ENCODE assay signal across 20 cellular contexts in the genomic region with DNA sequence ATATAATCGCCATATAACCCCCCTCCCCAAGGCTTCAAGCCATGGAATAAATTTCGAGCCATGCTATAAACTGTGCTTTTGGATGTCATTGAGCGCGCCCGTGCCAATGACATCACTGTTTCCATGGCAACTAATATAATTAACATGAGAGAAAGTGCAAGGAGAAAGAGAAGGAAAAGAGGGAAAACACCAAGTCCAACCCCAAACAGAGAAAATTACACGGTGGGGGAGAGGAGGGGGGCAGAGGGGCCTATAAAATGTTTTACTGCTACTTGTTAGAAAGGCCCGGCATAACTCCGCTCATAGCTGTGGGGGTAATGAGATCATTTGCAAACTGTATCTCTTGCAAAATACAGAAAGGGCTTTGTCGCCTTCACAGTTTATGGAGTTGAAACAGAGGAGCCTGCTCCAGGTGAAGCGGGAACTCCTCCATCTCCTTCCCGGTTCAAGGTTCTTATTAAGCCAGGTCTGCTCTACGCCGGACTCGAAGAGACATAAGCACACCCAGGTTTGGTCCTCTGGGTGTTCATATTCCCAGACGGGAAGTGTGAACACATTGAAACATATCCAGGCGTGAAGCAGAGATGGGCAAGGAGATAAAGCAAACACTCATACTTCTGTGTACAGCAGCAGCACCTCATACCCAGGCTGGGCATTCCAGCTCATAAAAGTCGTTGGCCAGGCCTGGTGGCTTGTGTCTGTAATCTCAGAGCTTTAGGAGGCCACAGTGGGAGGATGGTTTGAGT.
DNase-seq lines count a peak whose midpoint lies in the region; ATAC-seq and TF ChIP-seq lines count a peak whose summit lies in the region.
"Had no signal": no experiment of that assay in that cellular context is flagged by ENCODE, and none has a peak within 500 bp of the region (broad histone marks: within the 10 kb centered on the region; RNA-seq: fewer than 3 reads in every experiment).

No MANE protein-coding gene starts in this region.

- H3K4me3 ChIP-seq in PC-3 (ENCODE audit: low read length) (no peak overlapping the region), fibroblast of mammary gland (ENCODE audit: control insufficient read depth, low read depth, low read length) (no peak overlapping the region)
- H3K4me3 ChIP-seq: MG63, right atrium auricular region, stomach had no signal

- H4K20me1 ChIP-seq in PC-3 (ENCODE audit: low read length), result no peaks in the 10 kb centered on the region

- POLR2A ChIA-PET in PC-3 (lab: Charles Lee; ENCODE audit: unreplicated experiment), result no interaction called here

- no peaks in the 10 kb centered on the region for H3K79me2 ChIP-seq in PC-3 (ENCODE audit: low read length)

- H3F3A ChIP-seq in PC-3 (ENCODE audit: low read length, unreplicated experiment), result peaks cover 3% of the 10 kb centered on the region

- H3K27me3 ChIP-seq in PC-3 (ENCODE audit: low read length), result no peaks in the 10 kb centered on the region
- H3K27me3 ChIP-seq: brain microvascular endothelial cell, MG63, right atrium auricular region, stomach had no signal

- H3K4me2 ChIP-seq in PC-3 (ENCODE audit: low read length), result no peak overlapping the region

- TF ChIP-seq CTCF in PC-3 (conservative IDR thresholded peaks at IDR 0.05; ENCODE audit: low read depth, low read length) (no peak), fibroblast of mammary gland (conservative IDR thresholded peaks at IDR 0.05; ENCODE audit: control insufficient read depth, insufficient read depth, low read depth, low read length) (no peak)

- ATAC-seq in PC-3, result no peak; the same call in 1 of the 2 replicates
- no peak for ATAC-seq in GM21576 (IDR thresholded peaks at IDR 0.05; ENCODE audit: unreplicated experiment)
- ATAC-seq in GM21619 (IDR thresholded peaks at IDR 0.05; ENCODE audit: unreplicated experiment), result no peak

- H2AFZ ChIP-seq in PC-3 (ENCODE audit: low read length), result no peak overlapping the region

- H3K27ac ChIP-seq in PC-3 (ENCODE audit: low read length), result no peak overlapping the region
- H3K27ac ChIP-seq: brain microvascular endothelial cell, C4-2B, neutrophil, right atrium auricular region, stomach had no signal

- H3K9me2 ChIP-seq in PC-3 (replicated peaks; ENCODE audit: low read length), result no peaks in the 10 kb centered on the region

- peaks cover 24% of the 10 kb centered on the region for H3K4me1 ChIP-seq in PC-3 (ENCODE audit: insufficient read depth, low read length)

- H3K36me3 ChIP-seq in PC-3 (ENCODE audit: low read depth, low read length), result no peaks in the 10 kb centered on the region
- H3K36me3 ChIP-seq: brain microvascular endothelial cell, MG63, neutrophil, right atrium auricular region, stomach had no signal

- H3K9me3 ChIP-seq in PC-3 (ENCODE audit: low read length), result no peaks in the 10 kb centered on the region
- H3K9me3 ChIP-seq: MG63, neutrophil, right atrium auricular region, stomach had no signal

- CTCF ChIA-PET in PC-3 (lab: Charles Lee), result no interaction called here

- H3K9ac ChIP-seq in PC-3 (ENCODE audit: low read length), result no peak overlapping the region

- BruUV-seq in PC-3 (replicated peaks; lab: Mats Ljungman, UMichigan), result no TSS peak

- intact Hi-C loops in PC-3 (cut with micrococcal nuclease), result no loop called here
- intact Hi-C loops in posterior vena cava (cut with DNase I), result loop anchor here in 1 of 2 donors (10.0 kb wide), 1 partner anchor 135 kb away; no protein-coding TSS in a partner anchor

- DNase-seq in DMS53 (lab: John Stamatoyannopoulos, UW) (peak; percentile 33), DMS53 treated with DMSO at 0.1 percent for 48 hours (lab: John Stamatoyannopoulos, UW; ENCODE audit: unreplicated experiment) (no peak), PC-3 (peak; percentile 28), fibroblast of mammary gland (ENCODE audit: low read depth) (peak; percentile 6), posterior vena cava (ENCODE audit: low spot score) (peak; percentile 65), LoVo (ENCODE audit: low spot score) (no peak)
- DNase-seq: activated naive CD4-positive, alpha-beta T cell treated with anti-CD3 and anti-CD28 coated beads, Interleukin-2, amount 10 ng/mL, durations not matched to agents 7 days and 5 days; brain microvascular endothelial cell; DND-41; mesendoderm; MG63; NCI-H187 treated with DMSO at 0.1 percent for 48 hours; NCI-H82; stimulated activated CD4-positive, alpha-beta T cell treated with anti-CD3 and anti-CD28 coated beads, Interleukin-1b, Interleukin-23, amount 100 ng/mL, for 48 hours; stomach had no signal

Comparison
In these comparisons a context has a peak if more than half of its experiments do, and no peak if none do; other contexts are left out.
1. DNase-seq: peak in DMS53 (single experiment), PC-3 (single experiment), fibroblast of mammary gland (single experiment) and posterior vena cava (single experiment); none in DMS53 treated with DMSO at 0.1 percent for 48 hours (single experiment) and LoVo (single experiment).